In genomic region chr15:101316529-101316928, GRCh38 we compare ENCODE assay signal across 18 cellular contexts. TPM values are rescaled to one million over a fixed set of nuclear protein-coding genes. Genes with fewer than 3 reads are reported as not detected.
A peak's percentile ranks its signal among the peaks of the same experiment; 100 is the strongest.
DNase-seq lines count a peak whose midpoint lies in the region; ATAC-seq and TF ChIP-seq lines count a peak whose summit lies in the region.
"Had no signal": no experiment of that assay in that cellular context is flagged by ENCODE, and none has a peak within 500 bp of the region (broad histone marks: within the 10 kb centered on the region; RNA-seq: fewer than 3 reads in every experiment).

No MANE protein-coding gene starts in this region.

- ATAC-seq in WTC11 (no peak), upper lobe of right lung (no peak), HG03457 (IDR thresholded peaks at IDR 0.05; ENCODE audit: unreplicated experiment) (no peak)
- ATAC-seq: HCT116 had no signal

- CTCF ChIA-PET in WTC11 (lab: Charles Lee): no interaction called here

- no peak overlapping the region for H3K27ac ChIP-seq in neuronal stem cell (replicated peaks; ENCODE audit: low read length)
- no peak overlapping the region for H3K27ac ChIP-seq in upper lobe of right lung
- H3K27ac ChIP-seq: BLaER1 had no signal

- no peak overlapping the region for H2AFZ ChIP-seq in neuronal stem cell (ENCODE audit: low read length)

- H3K79me1 ChIP-seq in neuronal stem cell (ENCODE audit: low read depth, low read length): no peaks in the 10 kb centered on the region

- no peaks in the 10 kb centered on the region for H3K36me3 Mint-ChIP-seq in WTC11
- H3K36me3 Mint-ChIP-seq in activated CD4-positive, alpha-beta T cell treated with anti-CD3 and anti-CD28 coated beads, Interleukin-2, amount 10 ng/mL, durations not matched to agents 24 days and 14 days (ENCODE audit: low read depth): no peaks in the 10 kb centered on the region
- H3K36me3 Mint-ChIP-seq: CD4-positive, alpha-beta memory T cell had no signal

- no peaks in the 10 kb centered on the region for H3K9me3 ChIP-seq in neuronal stem cell (replicated peaks in 1 of 2; ENCODE audit: control insufficient read depth in 2 of 2, insufficient read depth in 1 of 2, low read depth in 1 of 2, low read length in 2 of 2)
- H3K9me3 ChIP-seq in upper lobe of right lung: no peaks in the 10 kb centered on the region
- H3K9me3 ChIP-seq: BLaER1 had no signal

- no peak for TF ChIP-seq CTCF in WTC11 (IDR thresholded peaks at IDR 0.05)
- TF ChIP-seq CTCF in upper lobe of right lung (IDR thresholded peaks at IDR 0.05): no peak

- no peak overlapping the region for H3K23ac ChIP-seq in neuronal stem cell (ENCODE audit: low read depth, low read length, poor library complexity)

- H4K8ac ChIP-seq in neuronal stem cell (ENCODE audit: low read depth, low read length): peak overlapping the region; percentile 86

- H2BK15ac ChIP-seq in neuronal stem cell (ENCODE audit: low read length): no peak overlapping the region

- H2BK12ac ChIP-seq in neuronal stem cell (ENCODE audit: low read length): no peak overlapping the region

- peaks cover 3% of the 10 kb centered on the region; the same call in 1 of the 2 replicates for H3K9me3 Mint-ChIP-seq in WTC11
- no peaks in the 10 kb centered on the region for H3K9me3 Mint-ChIP-seq in activated CD4-positive, alpha-beta T cell treated with anti-CD3 and anti-CD28 coated beads, Interleukin-2, amount 10 ng/mL, durations not matched to agents 24 days and 14 days
- H3K9me3 Mint-ChIP-seq: CD4-positive, alpha-beta memory T cell; HFFc6 had no signal

- H4K91ac ChIP-seq in neuronal stem cell (ENCODE audit: low read depth, low read length, poor library complexity): no peak overlapping the region

- H2BK120ac ChIP-seq in neuronal stem cell (ENCODE audit: low read depth, low read length): no peak overlapping the region

- H3K14ac ChIP-seq in neuronal stem cell (ENCODE audit: low read length): no peak overlapping the region

- H3K27me3 ChIP-seq in neuronal stem cell (ENCODE audit: control insufficient read depth in 3 of 3, insufficient read depth in 3 of 3, low read depth in 1 of 3, low read length in 3 of 3) (no peaks in the 10 kb centered on the region), upper lobe of right lung (no peaks in the 10 kb centered on the region)
- H3K27me3 ChIP-seq: BLaER1 had no signal

- H3K4me3 Mint-ChIP-seq in WTC11: no peak overlapping the region
- no peak overlapping the region for H3K4me3 Mint-ChIP-seq in activated CD4-positive, alpha-beta T cell treated with anti-CD3 and anti-CD28 coated beads, Interleukin-2, amount 10 ng/mL, durations not matched to agents 24 days and 14 days
- H3K4me3 Mint-ChIP-seq: CD4-positive, alpha-beta memory T cell; HFFc6 had no signal

- H3K4me2 ChIP-seq in neuronal stem cell (ENCODE audit: insufficient read depth, low read length, poor library complexity, severe bottlenecking): no peak overlapping the region

- H2AK5ac ChIP-seq in neuronal stem cell (ENCODE audit: low read depth, low read length): no peak overlapping the region

- POLR2A ChIA-PET in WTC11 (lab: Charles Lee): no interaction called here

- WGBS in neuronal stem cell (ENCODE audit: extremely low coverage in 2 of 2, insufficient read length in 2 of 2, insufficient replicate concordance in 1 of 2), 2 donors: no CpG with 5 or more reads among the region's 5 CpGs

- H3K4ac ChIP-seq in neuronal stem cell (ENCODE audit: low read length): no peak overlapping the region

- H3K18ac ChIP-seq in neuronal stem cell (ENCODE audit: low read length): no peak overlapping the region

- no peak overlapping the region for H3K9ac ChIP-seq in neuronal stem cell (ENCODE audit: low read depth, low read length, poor library complexity)
- H3K9ac ChIP-seq: BLaER1 had no signal

- no peak overlapping the region for H2BK5ac ChIP-seq in neuronal stem cell (ENCODE audit: low read length)

- H3K4me1 Mint-ChIP-seq in WTC11: peaks cover 6% of the 10 kb centered on the region
- peaks cover 16% of the 10 kb centered on the region for H3K4me1 Mint-ChIP-seq in activated CD4-positive, alpha-beta T cell treated with anti-CD3 and anti-CD28 coated beads, Interleukin-2, amount 10 ng/mL, durations not matched to agents 24 days and 14 days

- 0 out of 2 replicates have a peak, but pooled peaks cover 2% of the 10 kb centered on the region for H3K27me3 Mint-ChIP-seq in WTC11 (ENCODE audit: low read depth)
- H3K27me3 Mint-ChIP-seq in activated CD4-positive, alpha-beta T cell treated with anti-CD3 and anti-CD28 coated beads, Interleukin-2, amount 10 ng/mL, durations not matched to agents 24 days and 14 days: no peaks in the 10 kb centered on the region

- H3K36me3 ChIP-seq in neuronal stem cell (replicated peaks in 1 of 2; ENCODE audit: control insufficient read depth in 2 of 2, insufficient read depth in 2 of 2, low read length in 2 of 2): peaks cover 0 to 2% of the 10 kb centered on the region in 2 donors
- no peaks in the 10 kb centered on the region for H3K36me3 ChIP-seq in upper lobe of right lung
- H3K36me3 ChIP-seq: BLaER1 had no signal

- H3K4me3 ChIP-seq in neuronal stem cell (ENCODE audit: low read length in 2 of 2) (no peak overlapping the region), upper lobe of right lung (no peak overlapping the region)
- H3K4me3 ChIP-seq: BLaER1 had no signal

- intact Hi-C loops in upper lobe of right lung (cut with DNase I): no loop called here
- intact Hi-C loops in activated CD4-positive, alpha-beta T cell treated with anti-CD3 and anti-CD28 coated beads, Interleukin-2, amount 10 ng/mL, durations not matched to agents 24 days and 14 days (cut with micrococcal nuclease): no loop called here

- DNase-seq in activated effector memory CD4-positive, alpha-beta T cell treated with anti-CD3 and anti-CD28 coated beads, Interleukin-2, amount 50 U/mL, for 16 hours: peak; percentile 39
- no peak for DNase-seq in activated effector memory CD4-positive, alpha-beta T cell treated with Interleukin-2 at 50 U/mL for 16 hours
- peak; percentile 1 for DNase-seq in WTC11 (ENCODE audit: low spot score)
- no peak for DNase-seq in neuronal stem cell (ENCODE audit: low spot score)
- peak; percentile 29 for DNase-seq in upper lobe of right lung
- no peak for DNase-seq in putamen (ENCODE audit: low spot score)
- DNase-seq in activated CD4-positive, alpha-beta T cell treated with anti-CD3 and anti-CD28 coated beads, Interleukin-2, amount 10 ng/mL, durations not matched to agents 24 days and 14 days: no peak
- DNase-seq: 8988T; CD4-positive, alpha-beta memory T cell; DMS153; DMS79; GDM1; GOT3; H7; HFFc6 had no signal

- H3K27ac Mint-ChIP-seq in WTC11: no peak overlapping the region
- no peak overlapping the region for H3K27ac Mint-ChIP-seq in activated CD4-positive, alpha-beta T cell treated with anti-CD3 and anti-CD28 coated beads, Interleukin-2, amount 10 ng/mL, durations not matched to agents 24 days and 14 days
- H3K27ac Mint-ChIP-seq: CD4-positive, alpha-beta memory T cell; HFFc6 had no signal

- H3K4me1 ChIP-seq in neuronal stem cell (ENCODE audit: control insufficient read depth in 2 of 2, insufficient read depth in 1 of 2, low read depth in 1 of 2, low read length in 2 of 2): peaks cover 0 to 2% of the 10 kb centered on the region in 2 donors
- H3K4me1 ChIP-seq in upper lobe of right lung: no peaks in the 10 kb centered on the region

TF ChIP-seq in WTC11, 78 proteins besides CTCF, POLR2A, EP300 and RAD21:
- TF ChIP-seq KAT7 (CRISPR knock-in tag; IDR thresholded peaks at IDR 0.05; ENCODE audit: borderline replicate concordance): no peak

RNA-seq across cellular contexts. Expression of gene SNRPA1, which starts 21.5 kb away (rescaled TPM):
- total RNA-seq in WTC11 (2021) (144 to 170 TPM (median 151 TPM) in 3 replicates), upper lobe of right lung (40.7 TPM)
- polyA plus RNA-seq in neuronal stem cell (2013, experiment 1 of 2): 125 TPM
- polyA plus RNA-seq in neuronal stem cell (2013, experiment 2 of 2): 129 TPM
- 195 and 210 TPM in 2 replicates for total RNA-seq in activated CD4-positive, alpha-beta T cell treated with anti-CD3 and anti-CD28 coated beads, Interleukin-2, amount 10 ng/mL, durations not matched to agents 24 days and 14 days

RNA-seq across cellular contexts. Expression of gene SELENOS, which starts 39.2 kb away (rescaled TPM):
- total RNA-seq in WTC11 (2021) (38.2 to 43.8 TPM (median 39.3 TPM) in 3 replicates), upper lobe of right lung (78.5 TPM)
- 27.7 TPM for polyA plus RNA-seq in neuronal stem cell (2013, experiment 1 of 2)
- 28.7 TPM for polyA plus RNA-seq in neuronal stem cell (2013, experiment 2 of 2)
- total RNA-seq in activated CD4-positive, alpha-beta T cell treated with anti-CD3 and anti-CD28 coated beads, Interleukin-2, amount 10 ng/mL, durations not matched to agents 24 days and 14 days: 36.5 and 39.3 TPM in 2 replicates

Comparison
In these comparisons a context has a peak if more than half of its experiments do, and no peak if none do; other contexts are left out.
1. DNase-seq: peak in activated effector memory CD4-positive, alpha-beta T cell treated with anti-CD3 and anti-CD28 coated beads, Interleukin-2, amount 50 U/mL, for 16 hours (single experiment), WTC11 (single experiment) and upper lobe of right lung (single experiment); none in activated effector memory CD4-positive, alpha-beta T cell treated with Interleukin-2 at 50 U/mL for 16 hours (single experiment), neuronal stem cell (single experiment), putamen (single experiment) and activated CD4-positive, alpha-beta T cell treated with anti-CD3 and anti-CD28 coated beads, Interleukin-2, amount 10 ng/mL, durations not matched to agents 24 days and 14 days (single experiment).